Comparison of ENCODE assay signal across 2 cellular contexts in the genomic region with DNA sequence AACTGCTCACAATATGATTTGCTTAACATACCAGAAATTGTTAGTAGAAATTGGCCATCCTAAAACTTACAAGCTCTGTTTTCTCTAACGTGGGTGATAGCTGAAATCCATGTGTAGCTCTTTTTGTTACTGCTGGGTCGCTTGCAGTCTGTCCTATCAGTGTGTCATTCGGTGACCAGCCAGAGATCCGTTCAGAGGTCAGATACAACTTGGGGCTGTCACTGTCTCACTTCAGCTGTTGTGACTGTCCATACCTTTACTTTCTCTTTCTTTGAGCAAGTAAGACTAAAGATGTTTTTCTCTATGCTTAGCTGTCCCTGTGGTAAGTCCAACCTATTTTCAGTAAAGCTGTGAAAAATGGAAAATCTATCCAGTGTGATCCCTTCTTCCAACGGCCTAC.
TF ChIP-seq lines count a peak whose summit lies in the region.

No MANE protein-coding gene starts in this region.

TF ChIP-seq in GM23338, 12 proteins besides CTCF, POLR2A, EP300 and RAD21:
- no peak for TF ChIP-seq REST (IDR thresholded peaks at IDR 0.05; ENCODE audit: unreplicated experiment)
- TF ChIP-seq POLR2AphosphoS5 (IDR thresholded peaks at IDR 0.05; ENCODE audit: low read depth), result no peak

TF ChIP-seq in GM12878, 131 proteins besides CTCF, POLR2A, EP300 and RAD21 (continued from another document):
- no peak for TF ChIP-seq PBX3 (IDR thresholded peaks at IDR 0.05; ENCODE audit: insufficient replicate concordance, low read depth, low read length)
- TF ChIP-seq, protein P1, sequence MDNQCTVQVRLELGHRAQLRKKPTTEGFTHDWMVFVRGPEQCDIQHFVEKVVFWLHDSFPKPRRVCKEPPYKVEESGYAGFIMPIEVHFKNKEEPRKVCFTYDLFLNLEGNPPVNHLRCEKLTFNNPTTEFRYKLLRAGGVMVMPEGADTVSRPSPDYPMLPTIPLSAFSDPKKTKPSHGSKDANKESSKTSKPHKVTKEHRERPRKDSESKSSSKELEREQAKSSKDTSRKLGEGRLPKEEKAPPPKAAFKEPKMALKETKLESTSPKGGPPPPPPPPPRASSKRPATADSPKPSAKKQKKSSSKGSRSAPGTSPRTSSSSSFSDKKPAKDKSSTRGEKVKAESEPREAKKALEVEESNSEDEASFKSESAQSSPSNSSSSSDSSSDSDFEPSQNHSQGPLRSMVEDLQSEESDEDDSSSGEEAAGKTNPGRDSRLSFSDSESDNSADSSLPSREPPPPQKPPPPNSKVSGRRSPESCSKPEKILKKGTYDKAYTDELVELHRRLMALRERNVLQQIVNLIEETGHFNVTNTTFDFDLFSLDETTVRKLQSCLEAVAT (IDR thresholded peaks at IDR 0.05), result no peak
